ENCODE assay signal across 20 cellular contexts in genomic region chr18:78611201-78611800, GRCh38.
"Had no signal": no experiment of that assay in that cellular context is flagged by ENCODE, and none has a peak within 500 bp of the region (broad histone marks: within the 10 kb centered on the region; RNA-seq: fewer than 3 reads in every experiment).

No MANE protein-coding gene starts in this region.

- DNase-seq: KBM-7, MV-4-11, NCI-H1048, NCI-H1105, NCI-H1417, NCI-H1436 treated with DMSO at 0.1 percent for 48 hours, NCI-H1694, NCI-H1930, NCI-H2081, NCI-H2107, NCI-H2227 treated with DMSO at 0.1 percent for 48 hours, NCI-H524, NCI-H526 treated with DMSO at 0.1 percent for 48 hours, NCI-H774, Right ventricle myocardium superior, RPMI8226, SIG-M5 had no signal

- H3K4me3 ChIP-seq: SJSA1, SK-N-MC had no signal

- H3K27ac ChIP-seq: HL-60, SJSA1, SK-N-MC had no signal

- H3K4me1 ChIP-seq: SJSA1 had no signal

- H3K36me3 ChIP-seq: SJSA1 had no signal

- H3K27me3 ChIP-seq: SJSA1 had no signal
